Comparison of ENCODE assay signal across 25 cellular contexts in genomic region chr6:119431799-119432198, GRCh38.
DNase-seq lines count a peak whose midpoint lies in the region; ATAC-seq, FAIRE-seq and TF ChIP-seq lines count a peak whose summit lies in the region.
"Had no signal": no experiment of that assay in that cellular context is flagged by ENCODE, and none has a peak within 500 bp of the region (broad histone marks: within the 10 kb centered on the region; RNA-seq: fewer than 3 reads in every experiment).

No MANE protein-coding gene starts in this region.

- no peak overlapping the region for H3K9ac ChIP-seq in HepG2 (ENCODE audit: insufficient read depth, low read depth, low read length)
- no peak overlapping the region for H3K9ac ChIP-seq in K562 (ENCODE audit: insufficient read depth in 1 of 2, low read depth in 2 of 2, low read length in 2 of 2)
- no peak overlapping the region for H3K9ac ChIP-seq in mesendoderm (ENCODE audit: low read length)
- H3K9ac ChIP-seq: BLaER1 had no signal

- H4K8ac ChIP-seq in mesendoderm (ENCODE audit: low read depth, low read length), result no peak overlapping the region

- DNase-seq in HepG2 (ENCODE audit: low spot score), result no peak
- DNase-seq in right lobe of liver, result no peak
- DNase-seq in K562 (ENCODE audit: extremely low read depth in 1 of 4, low spot score in 3 of 4), result no peak
- DNase-seq in mesendoderm, result no peak
- DNase-seq in NCI-H345 (lab: John Stamatoyannopoulos, UW), result no peak
- DNase-seq: ACHN; BE2C; C1 segment of cervical spinal cord; CD4-positive, alpha-beta memory T cell; CD4-positive, CD25-positive, alpha-beta regulatory T cell; CD8-positive, alpha-beta memory T cell; COR-L47; DMS153; DMS53; DMS79; DND-41; EL; GDM1 had no signal

- H2AFZ ChIP-seq in HepG2 (ENCODE audit: low read length) (no peak overlapping the region), K562 (ENCODE audit: low read depth, low read length) (no peak overlapping the region)

- TF ChIP-seq CTCF in HepG2 (CRISPR knock-in tag; IDR thresholded peaks at IDR 0.05), result no peak
- TF ChIP-seq CTCF in right lobe of liver (IDR thresholded peaks at IDR 0.05), result no peak
- TF ChIP-seq CTCF in K562 (IDR thresholded peaks at IDR 0.05 in 2 of 3, conservative IDR thresholded peaks at IDR 0.05 in 1 of 3; ENCODE audit: insufficient read depth in 2 of 3, low read depth in 1 of 3, low read length in 3 of 3), result no peak

- H3K79me1 ChIP-seq in mesendoderm (ENCODE audit: low read length), result no peaks in the 10 kb centered on the region

- no peak overlapping the region for H4K5ac ChIP-seq in mesendoderm (ENCODE audit: low read length)

- H3K79me2 ChIP-seq in HepG2 (ENCODE audit: insufficient read depth, low read length), result no peaks in the 10 kb centered on the region
- no peaks in the 10 kb centered on the region for H3K79me2 ChIP-seq in K562 (ENCODE audit: control insufficient read depth, insufficient read depth, low read length)
- H3K79me2 ChIP-seq in mesendoderm (ENCODE audit: control insufficient read depth, insufficient read depth, low read length), result no peaks in the 10 kb centered on the region

- intact Hi-C loops in HepG2 (cut with micrococcal nuclease; ENCODE audit: unreplicated experiment) (no loop called here), right lobe of liver (cut with DNase I) (no loop called here), K562 (cut with micrococcal nuclease) (no loop called here)

- H4K20me1 ChIP-seq in HepG2 (ENCODE audit: insufficient read depth, low read length), result no peaks in the 10 kb centered on the region
- no peaks in the 10 kb centered on the region; the same call in 1 of the 2 replicates for H4K20me1 ChIP-seq in K562 (replicated peaks; ENCODE audit: control insufficient read depth, insufficient read depth, low read length)
- H4K20me1 ChIP-seq: BLaER1 had no signal

- no peak overlapping the region for H2AK5ac ChIP-seq in mesendoderm (ENCODE audit: low read length)

- no peak for TF ChIP-seq EP300 in HepG2 (IDR thresholded peaks at IDR 0.05; ENCODE audit: low read depth in 2 of 2, low read length in 2 of 2)
- TF ChIP-seq EP300 in HepG2 (CRISPR knock-in tag; IDR thresholded peaks at IDR 0.05; ENCODE audit: borderline replicate concordance), result no peak
- no peak for TF ChIP-seq EP300 in K562 (IDR thresholded peaks at IDR 0.05; ENCODE audit: low read length)

- peak overlapping the region; percentile 76 for H3K18ac ChIP-seq in mesendoderm (ENCODE audit: low read length)

- BruUV-seq in HepG2 (replicated peaks; lab: Mats Ljungman, UMichigan) (no TSS peak), K562 (replicated peaks; lab: Mats Ljungman, UMichigan) (no TSS peak)

- H3K4me2 ChIP-seq in HepG2 (ENCODE audit: low read depth, low read length) (no peak overlapping the region), K562 (ENCODE audit: insufficient read depth, low read length) (no peak overlapping the region), mesendoderm (ENCODE audit: low read length) (no peak overlapping the region)
- H3K4me2 ChIP-seq: BLaER1 had no signal

- peak overlapping the region; percentile 23 for H2BK120ac ChIP-seq in mesendoderm (ENCODE audit: low read depth, low read length)

- TF ChIP-seq RAD21 in HepG2 (CRISPR knock-in tag; IDR thresholded peaks at IDR 0.05) (no peak), K562 (CRISPR knock-in tag; conservative IDR thresholded peaks at IDR 0.05 in 1 of 2, IDR thresholded peaks at IDR 0.05 in 1 of 2) (no peak)

- H3K9me3 ChIP-seq in HepG2 (ENCODE audit: low read length) (no peaks in the 10 kb centered on the region), right lobe of liver (no peaks in the 10 kb centered on the region), K562 (replicated peaks; ENCODE audit: control insufficient read depth, insufficient read depth, low read depth, low read length) (no peaks in the 10 kb centered on the region)
- H3K9me3 ChIP-seq: BE2C, BLaER1 had no signal

- no peaks in the 10 kb centered on the region for H3K36me3 ChIP-seq in HepG2 (replicated peaks in 1 of 2; ENCODE audit: control insufficient read depth in 1 of 2, insufficient read depth in 2 of 2, low read length in 2 of 2)
- H3K36me3 ChIP-seq in right lobe of liver, result no peaks in the 10 kb centered on the region
- no peaks in the 10 kb centered on the region for H3K36me3 ChIP-seq in K562 (ENCODE audit: control insufficient read depth, insufficient read depth, low read length)
- H3K36me3 ChIP-seq in mesendoderm (ENCODE audit: control insufficient read depth, insufficient read depth, low read length), result no peaks in the 10 kb centered on the region
- H3K36me3 ChIP-seq: BE2C, BLaER1 had no signal

- CTCF ChIA-PET in HepG2 (lab: Yijun Ruan, JAX; ENCODE audit: low intra/inter-chr PET ratio, low total read pairs), result no interaction called here
- CTCF ChIA-PET in K562 (lab: Yijun Ruan, JAX; ENCODE audit: low intra/inter-chr PET ratio), result no interaction called here

- H3K27me3 ChIP-seq in HepG2 (ENCODE audit: control insufficient read depth in 1 of 2, insufficient read depth in 2 of 2, low read length in 2 of 2), result no peaks in the 10 kb centered on the region
- no peaks in the 10 kb centered on the region for H3K27me3 ChIP-seq in right lobe of liver
- no peaks in the 10 kb centered on the region for H3K27me3 ChIP-seq in K562 (ENCODE audit: control insufficient read depth in 2 of 2, insufficient read depth in 2 of 2, low read length in 2 of 2)
- no peaks in the 10 kb centered on the region for H3K27me3 ChIP-seq in mesendoderm (ENCODE audit: insufficient read depth, low read length, poor library complexity)
- H3K27me3 ChIP-seq: BE2C, BLaER1 had no signal

- no peak overlapping the region for H2BK15ac ChIP-seq in mesendoderm (replicated peaks; ENCODE audit: low read depth)

- POLR2A ChIA-PET in HepG2 (lab: Yijun Ruan, JAX), result no interaction called here
- POLR2A ChIA-PET in K562 (lab: Yijun Ruan, JAX), result no interaction called here

- H3K4me3 ChIP-seq in HepG2 (replicated peaks in 1 of 3; ENCODE audit: insufficient read depth in 1 of 3, low read depth in 2 of 3, low read length in 3 of 3) (no peak overlapping the region), right lobe of liver (no peak overlapping the region), K562 (no peak overlapping the region), mesendoderm (ENCODE audit: low read length) (no peak overlapping the region)
- H3K4me3 ChIP-seq: BLaER1, GM12878 had no signal

- TF ChIP-seq POLR2A in HepG2 (IDR thresholded peaks at IDR 0.05; ENCODE audit: insufficient read depth in 1 of 2, low read depth in 2 of 2, low read length in 2 of 2) (no peak), right lobe of liver (IDR thresholded peaks at IDR 0.05) (no peak), K562 (conservative IDR thresholded peaks at IDR 0.05) (no peak)

- no peak overlapping the region for H3K27ac ChIP-seq in HepG2 (ENCODE audit: extremely low read length, insufficient read depth, low read length)
- H3K27ac ChIP-seq in right lobe of liver, result no peak overlapping the region
- H3K27ac ChIP-seq in K562 (ENCODE audit: extremely low read depth, low read depth, low read length), result no peak overlapping the region
- no peak overlapping the region for H3K27ac ChIP-seq in mesendoderm (ENCODE audit: low read depth, low read length)
- H3K27ac ChIP-seq: 22Rv1, BLaER1 had no signal

- FAIRE-seq in HepG2 (lab: Jason Lieb, UNC) (no peak), K562 (lab: Jason Lieb, UNC) (no peak)
- FAIRE-seq: GM12878, GM12892, GM18507 had no signal

- H3K4ac ChIP-seq in mesendoderm (ENCODE audit: low read depth, low read length), result no peak overlapping the region

- no peak overlapping the region for H3K23ac ChIP-seq in mesendoderm (ENCODE audit: low read length)

- H3K4me1 ChIP-seq in HepG2 (ENCODE audit: insufficient read depth, low read length) (no peaks in the 10 kb centered on the region), right lobe of liver (no peaks in the 10 kb centered on the region), K562 (replicated peaks in 1 of 2; ENCODE audit: control insufficient read depth in 2 of 2, insufficient read depth in 2 of 2, low read length in 2 of 2) (peaks cover 2 to 6% of the 10 kb centered on the region in 2 experiments; a peak in 3 of 5 replicates), mesendoderm (ENCODE audit: control insufficient read depth, low read depth, low read length) (peaks cover 5% of the 10 kb centered on the region)
- H3K4me1 ChIP-seq: BE2C, BLaER1 had no signal

- in situ Hi-C loops in HepG2 (cut with HindIII; ENCODE audit: extremely low pct_ligation_motif_present, low pct_unique_long_range_greater_than_20kb), result no loop called here
- in situ Hi-C loops in K562 (cut with MboI), result no loop called here

- H3K9me1 ChIP-seq in K562 (ENCODE audit: control insufficient read depth, insufficient read depth, low read length), result no peaks in the 10 kb centered on the region

- ATAC-seq in HepG2, result no peak
- no peak for ATAC-seq in right lobe of liver
- no peak for ATAC-seq in K562
- ATAC-seq in HG03139 (IDR thresholded peaks at IDR 0.05; ENCODE audit: unreplicated experiment), result no peak
- no peak for ATAC-seq in GM21381 (IDR thresholded peaks at IDR 0.05; ENCODE audit: unreplicated experiment)
- ATAC-seq: GM12878 had no signal

- H3K56ac ChIP-seq in mesendoderm (ENCODE audit: low read length), result no peak overlapping the region

- H2BK5ac ChIP-seq in mesendoderm (ENCODE audit: low read length), result no peak overlapping the region

- WGBS in HepG2 (ENCODE audit: low lambda C conversion rate), result 2% methylated on average over 1 of the region's 1 CpG
- 57% methylated on average over 1 of the region's 1 CpG for WGBS in right lobe of liver (ENCODE audit: insufficient coverage, low coverage, low lambda C conversion rate, missing lambda C conversion rate)
- 44% methylated on average over 1 of the region's 1 CpG for WGBS in K562 (ENCODE audit: insufficient coverage, low coverage, missing lambda C conversion rate)
- WGBS in mesendoderm (ENCODE audit: extremely low coverage, insufficient coverage, low lambda C conversion rate), result no CpG with 5 or more reads among the region's 1 CpG

TF ChIP-seq in HepG2, 621 proteins besides CTCF, POLR2A, EP300 and RAD21:
- TF ChIP-seq JUNB (CRISPR knock-in tag; IDR thresholded peaks at IDR 0.05; ENCODE audit: borderline replicate concordance), result no peak
- TF ChIP-seq MAFK (conservative IDR thresholded peaks at IDR 0.05 in 1 of 2, IDR thresholded peaks at IDR 0.05 in 1 of 2; ENCODE audit: low read length in 2 of 2), result peak; percentile 91 to 95
- TF ChIP-seq TOPORS (CRISPR knock-in tag; IDR thresholded peaks at IDR 0.05), result no peak
- TF ChIP-seq MAFF (IDR thresholded peaks at IDR 0.05; ENCODE audit: low read depth, low read length), result peak; percentile 92

TF ChIP-seq in K562, 482 proteins besides CTCF, POLR2A, EP300 and RAD21 (continues in another document):
- peak; percentile 71 for TF ChIP-seq C11orf30 (IDR thresholded peaks at IDR 0.05; ENCODE audit: low read depth)
- TF ChIP-seq ZBED1 (IDR thresholded peaks at IDR 0.05), result no peak
- TF ChIP-seq TAF1 (IDR thresholded peaks at IDR 0.05; ENCODE audit: control insufficient read depth, extremely low read depth, insufficient read depth, low read length, severe bottlenecking), result no peak

Comparison
In these comparisons a context has a peak if more than half of its experiments do, and no peak if none do; other contexts are left out.
1. Of the 241 proteins assayed by ChIP-seq in both HepG2 and K562: peak only in HepG2: none; only in K562: MAFG; in both: MAFF and MAFK; in neither: 238.